ENCODE assay signal across 29 cellular contexts in genomic region chr22:49081261-49081666, GRCh38.
"Had no signal": no experiment of that assay in that cellular context is flagged by ENCODE, and none has a peak within 500 bp of the region (broad histone marks: within the 10 kb centered on the region; RNA-seq: fewer than 3 reads in every experiment).

No MANE protein-coding gene starts in this region.

- H3K27ac ChIP-seq: adrenal gland, ascending aorta, breast epithelium, cardiac muscle cell, esophagus muscularis mucosa, foreskin keratinocyte, gastrocnemius medialis had no signal

- H3K36me3 ChIP-seq: adrenal gland, ascending aorta, breast epithelium, cardiac muscle cell, esophagus muscularis mucosa, gastrocnemius medialis had no signal

- H3K27me3 ChIP-seq: ascending aorta, cardiac muscle cell, foreskin keratinocyte, gastrocnemius medialis had no signal

- DNase-seq: activated CD4-positive, alpha-beta memory T cell treated with anti-CD3 and anti-CD28 coated beads for 36 hours; activated CD4-positive, alpha-beta T cell treated with anti-CD3 and anti-CD28 coated beads for 36 hours; activated CD4-positive, alpha-beta T cell treated with anti-CD3 and anti-CD28 coated beads, Interleukin-2, amount 10 ng/mL, durations not matched to agents 24 days and 14 days; activated CD4-positive, CD25-positive, alpha-beta regulatory T cell; activated CD4-positive, CD25-positive, alpha-beta regulatory T cell treated with anti-CD3 and anti-CD28 coated beads, Interleukin-2, amount 50 U/mL, for 72 hours; activated CD8-positive, alpha-beta memory T cell treated with anti-CD3 and anti-CD28 coated beads, Interleukin-2, amount 10 ng/mL, durations not matched to agents 7 days and 5 days; activated CD8-positive, alpha-beta memory T cell treated with anti-CD3 and anti-CD28 coated beads, Interleukin-2, amount 50 U/mL, for 4 hours; activated CD8-positive, alpha-beta T cell treated with anti-CD3 and anti-CD28 coated beads, Interleukin-2, amount 10 ng/mL, durations not matched to agents 7 days and 5 days; activated effector memory CD4-positive, alpha-beta T cell treated with anti-CD3 and anti-CD28 coated beads, Interleukin-2, amount 50 U/mL, for 16 hours; activated naive CD4-positive, alpha-beta T cell treated with anti-CD3 and anti-CD28 coated beads for 36 hours; activated naive CD8-positive, alpha-beta T cell treated with anti-CD3 and anti-CD28 coated beads for 36 hours; activated naive CD8-positive, alpha-beta T cell treated with anti-CD3 and anti-CD28 coated beads, Interleukin-2, amount 50 U/mL, for 24 hours; activated T-cell treated with anti-CD3 and anti-CD28 coated beads, Interleukin-2, amount 50 U/mL, for 1 hour; activated T-cell treated with anti-CD3 and anti-CD28 coated beads, Interleukin-2, amount 50 U/mL, for 48 hours; adrenal gland; amygdala; cortex of kidney; dermis blood vessel endothelial cell; effector CD4-positive, alpha-beta T cell; effector memory CD8-positive, alpha-beta T cell; erythroblast; foreskin keratinocyte; gastrocnemius medialis; T-helper 1 cell; T-helper 17 cell had no signal

- H3K4me1 ChIP-seq: adrenal gland, ascending aorta, breast epithelium, esophagus muscularis mucosa, foreskin keratinocyte, gastrocnemius medialis had no signal

- H3K4me3 ChIP-seq: adrenal gland, ascending aorta, breast epithelium, cardiac muscle cell, esophagus muscularis mucosa, gastrocnemius medialis had no signal

- H3K9me3 ChIP-seq: adrenal gland, ascending aorta, breast epithelium, esophagus muscularis mucosa, gastrocnemius medialis had no signal

- ATAC-seq: activated CD4-positive, alpha-beta T cell treated with anti-CD3 and anti-CD28 coated beads for 36 hours; activated CD8-positive, alpha-beta memory T cell treated with anti-CD3 and anti-CD28 coated beads, Interleukin-2, amount 10 ng/mL, durations not matched to agents 7 days and 5 days; activated CD8-positive, alpha-beta T cell treated with anti-CD3 and anti-CD28 coated beads, Interleukin-2, amount 10 ng/mL, durations not matched to agents 7 days and 5 days; activated naive CD8-positive, alpha-beta T cell treated with anti-CD3 and anti-CD28 coated beads, Interleukin-2, amount 50 U/mL, for 24 hours; effector memory CD8-positive, alpha-beta T cell; foreskin keratinocyte; gastrocnemius medialis; T-helper 17 cell had no signal
